ENCODE assay signal across 18 cellular contexts in the genomic region with DNA sequence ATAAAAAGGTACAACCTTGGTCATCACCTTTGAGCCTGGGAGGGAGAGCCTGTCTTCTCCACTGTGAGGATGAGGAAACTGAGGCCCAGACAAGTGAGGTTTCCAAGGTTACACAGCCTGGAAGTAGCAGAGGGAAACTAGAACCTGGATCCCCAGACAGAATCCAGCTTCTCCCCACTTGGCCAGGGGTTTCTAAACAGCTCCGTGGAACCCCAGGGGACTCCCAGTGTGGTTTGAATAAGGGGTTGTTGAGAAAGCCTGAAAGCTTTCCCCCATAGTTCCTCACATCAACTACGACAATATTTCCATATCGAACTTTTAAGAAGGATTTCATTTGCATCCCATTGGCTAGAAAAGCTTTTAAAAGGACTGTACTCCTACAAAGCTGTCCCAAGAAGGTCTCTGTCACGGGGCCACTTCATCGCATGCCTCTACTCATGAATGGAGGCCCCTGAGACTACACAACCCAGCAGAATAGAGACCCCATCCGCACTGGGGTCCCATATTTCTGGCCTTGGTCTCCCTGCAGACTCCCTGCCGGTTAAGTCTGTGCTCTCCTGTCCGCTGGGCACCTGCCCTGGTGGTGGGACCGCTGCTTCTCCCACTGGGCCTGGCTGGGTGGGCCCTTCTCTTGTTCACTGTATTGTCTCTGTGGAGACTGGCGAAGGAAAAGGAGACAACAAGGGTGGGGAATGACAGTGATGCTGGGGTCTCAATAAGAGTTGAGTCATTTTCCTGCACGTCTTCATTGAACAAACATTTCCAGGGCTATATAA.
DNase-seq lines count a peak whose midpoint lies in the region; ATAC-seq and TF ChIP-seq lines count a peak whose summit lies in the region.
"Had no signal": no experiment of that assay in that cellular context is flagged by ENCODE, and none has a peak within 500 bp of the region (broad histone marks: within the 10 kb centered on the region; RNA-seq: fewer than 3 reads in every experiment).

No MANE protein-coding gene starts in this region.

- H3K79me2 ChIP-seq in GM23338 (replicated peaks; ENCODE audit: insufficient read depth): no peaks in the 10 kb centered on the region
- H3K79me2 ChIP-seq: parathyroid adenoma had no signal

- ATAC-seq in lung (ENCODE audit: insufficient read depth, low FRiP score) (no peak), GM23338 (no peak)
- no peak for ATAC-seq in stimulated activated effector memory CD8-positive, alpha-beta T cell treated with anti-CD3 and anti-CD28 coated beads, Interleukin-12 subunit alpha, Interleukin-12 subunit beta, amount 100 ng/mL, for 72 hours
- no peak for ATAC-seq in activated T-cell treated with anti-CD3 and anti-CD28 coated beads, Interleukin-2, amount 50 U/mL, for 72 hours (replicated peaks in 1 of 2)
- ATAC-seq: natural killer cell, T-helper 17 cell had no signal

- H3K4me3 ChIP-seq in lung: no peak overlapping the region
- H3K4me3 ChIP-seq in GM23338: no peak overlapping the region
- H3K4me3 ChIP-seq: colonic mucosa, thoracic aorta had no signal

- DNase-seq in GM13977 (ENCODE audit: low spot score) (peak; percentile 29), lung (ENCODE audit: low spot score) (peak; percentile 22), GM23338 (ENCODE audit: low spot score) (no peak), iPS-NIHi7 (ENCODE audit: extremely low spot score) (no peak)
- DNase-seq in stimulated activated effector memory CD8-positive, alpha-beta T cell treated with anti-CD3 and anti-CD28 coated beads, Interleukin-12 subunit alpha, Interleukin-12 subunit beta, amount 100 ng/mL, for 72 hours (ENCODE audit: low spot score in 2 of 2): no peak
- DNase-seq in activated T-cell treated with anti-CD3 and anti-CD28 coated beads, Interleukin-2, amount 50 U/mL, for 72 hours: no peak
- DNase-seq: activated CD4-positive, alpha-beta T cell treated with anti-CD3 and anti-CD28 coated beads, Interleukin-2, amount 10 ng/mL, durations not matched to agents 24 days and 14 days; activated effector memory CD4-positive, alpha-beta T cell treated with Interleukin-2 at 50 U/mL for 16 hours; DMS79; natural killer cell; NCI-H1105 treated with DMSO at 0.1 percent for 48 hours; NCI-H524 treated with DMSO at 0.1 percent for 48 hours; T-helper 17 cell had no signal

- no peaks in the 10 kb centered on the region for H3F3A ChIP-seq in GM23338 (replicated peaks; ENCODE audit: low read depth)

- H3K9me3 ChIP-seq in lung (ENCODE audit: control insufficient read depth in 2 of 2, insufficient read depth in 1 of 2, low read length in 1 of 2): peaks cover 0 to 2% of the 10 kb centered on the region in 2 donors
- H3K9me3 ChIP-seq: colonic mucosa, thoracic aorta had no signal

- H3K27ac Mint-ChIP-seq in IgD-negative memory B cell (peak overlapping the region in 2 of 3 donors; percentile 65 to 69), GM23338 (no peak overlapping the region)
- peak overlapping the region; percentile 33 for H3K27ac Mint-ChIP-seq in stimulated activated effector memory CD8-positive, alpha-beta T cell treated with anti-CD3 and anti-CD28 coated beads, Interleukin-12 subunit alpha, Interleukin-12 subunit beta, amount 100 ng/mL, for 72 hours
- no peak overlapping the region for H3K27ac Mint-ChIP-seq in activated T-cell treated with anti-CD3 and anti-CD28 coated beads, Interleukin-2, amount 50 U/mL, for 72 hours
- H3K27ac Mint-ChIP-seq: activated CD4-positive, alpha-beta T cell treated with anti-CD3 and anti-CD28 coated beads, Interleukin-2, amount 10 ng/mL, durations not matched to agents 24 days and 14 days; natural killer cell; T-helper 17 cell had no signal

- no peak overlapping the region for H2AFZ ChIP-seq in GM23338
- H2AFZ ChIP-seq: parathyroid adenoma had no signal

- 95% methylated on average over 11 of the region's 11 CpGs for WGBS in lung, 2 donors

- no peak overlapping the region for H3K4me2 ChIP-seq in GM23338

- H3K36me3 ChIP-seq in lung (ENCODE audit: control insufficient read depth in 2 of 2, insufficient read depth in 2 of 2, low read length in 2 of 2) (no peaks in the 10 kb centered on the region), GM23338 (ENCODE audit: insufficient read depth) (no peaks in the 10 kb centered on the region)
- H3K36me3 ChIP-seq: colonic mucosa, thoracic aorta had no signal

- no peaks in the 10 kb centered on the region for H4K20me1 ChIP-seq in GM23338 (replicated peaks; ENCODE audit: insufficient read depth)

- H3K9me2 ChIP-seq in GM23338 (ENCODE audit: insufficient read depth): no peaks in the 10 kb centered on the region

- peaks cover 13 to 14% of the 10 kb centered on the region in 2 donors for H3K4me1 ChIP-seq in lung (ENCODE audit: control insufficient read depth in 2 of 2, insufficient read depth in 2 of 2, low read length in 2 of 2)
- H3K4me1 ChIP-seq in GM23338 (ENCODE audit: insufficient read depth): peaks cover 5% of the 10 kb centered on the region
- H3K4me1 ChIP-seq: colonic mucosa had no signal

- H3K27me3 ChIP-seq in lung (ENCODE audit: control insufficient read depth, insufficient read depth): no peaks in the 10 kb centered on the region
- no peaks in the 10 kb centered on the region for H3K27me3 ChIP-seq in GM23338 (ENCODE audit: insufficient read depth)
- H3K27me3 ChIP-seq: colonic mucosa had no signal

- H3K4me3 Mint-ChIP-seq in IgD-negative memory B cell (no peak overlapping the region), GM23338 (no peak overlapping the region)
- H3K4me3 Mint-ChIP-seq in stimulated activated effector memory CD8-positive, alpha-beta T cell treated with anti-CD3 and anti-CD28 coated beads, Interleukin-12 subunit alpha, Interleukin-12 subunit beta, amount 100 ng/mL, for 72 hours: no peak overlapping the region
- H3K4me3 Mint-ChIP-seq in activated T-cell treated with anti-CD3 and anti-CD28 coated beads, Interleukin-2, amount 50 U/mL, for 72 hours: no peak overlapping the region
- H3K4me3 Mint-ChIP-seq: activated CD4-positive, alpha-beta T cell treated with anti-CD3 and anti-CD28 coated beads, Interleukin-2, amount 10 ng/mL, durations not matched to agents 24 days and 14 days; natural killer cell; T-helper 17 cell had no signal

- H3K9me3 Mint-ChIP-seq in IgD-negative memory B cell: no peaks in the 10 kb centered on the region
- H3K9me3 Mint-ChIP-seq in stimulated activated effector memory CD8-positive, alpha-beta T cell treated with anti-CD3 and anti-CD28 coated beads, Interleukin-12 subunit alpha, Interleukin-12 subunit beta, amount 100 ng/mL, for 72 hours: no peaks in the 10 kb centered on the region
- H3K9me3 Mint-ChIP-seq in activated T-cell treated with anti-CD3 and anti-CD28 coated beads, Interleukin-2, amount 50 U/mL, for 72 hours: no peaks in the 10 kb centered on the region
- H3K9me3 Mint-ChIP-seq in GM23338: no peaks in the 10 kb centered on the region; the same call in 2 of the 3 replicates
- H3K9me3 Mint-ChIP-seq: activated CD4-positive, alpha-beta T cell treated with anti-CD3 and anti-CD28 coated beads, Interleukin-2, amount 10 ng/mL, durations not matched to agents 24 days and 14 days; brain; natural killer cell had no signal

- TF ChIP-seq CTCF in GM13977 (IDR thresholded peaks at IDR 0.05; ENCODE audit: extremely low read depth, insufficient read depth, missing control alignments): no peak
- no peak for TF ChIP-seq CTCF in lung (IDR thresholded peaks at IDR 0.05; ENCODE audit: control extremely low read depth, extremely low read depth)
- no peak for TF ChIP-seq CTCF in GM23338 (conservative IDR thresholded peaks at IDR 0.05; ENCODE audit: low read depth in 2 of 2)

- in situ Hi-C loops in GM13977 (cut with MboI; ENCODE audit: low pct_unique_long_range_greater_than_20kb, low sequenced_read_pairs, unreplicated experiment): no loop called here

- H3K27me3 Mint-ChIP-seq in IgD-negative memory B cell (peaks cover 7% of the 10 kb centered on the region), GM23338 (ENCODE audit: insufficient read depth, low read depth, poor library complexity) (peaks cover 16% of the 10 kb centered on the region)
- no peaks in the 10 kb centered on the region for H3K27me3 Mint-ChIP-seq in activated T-cell treated with anti-CD3 and anti-CD28 coated beads, Interleukin-2, amount 50 U/mL, for 72 hours (ENCODE audit: low read depth)

- no peak overlapping the region for H3K27ac ChIP-seq in lung (ENCODE audit: low read depth in 1 of 2, low read length in 1 of 2)
- H3K27ac ChIP-seq in GM23338 (ENCODE audit: low read depth): no peak overlapping the region
- H3K27ac ChIP-seq: colonic mucosa, parathyroid adenoma had no signal

- H3K4me1 Mint-ChIP-seq in IgD-negative memory B cell (peaks cover 0 to 6% (median 2%) of the 10 kb centered on the region in 3 donors), GM23338 (peaks cover 18% of the 10 kb centered on the region)
- H3K4me1 Mint-ChIP-seq in stimulated activated effector memory CD8-positive, alpha-beta T cell treated with anti-CD3 and anti-CD28 coated beads, Interleukin-12 subunit alpha, Interleukin-12 subunit beta, amount 100 ng/mL, for 72 hours: no peaks in the 10 kb centered on the region
- no peaks in the 10 kb centered on the region for H3K4me1 Mint-ChIP-seq in activated T-cell treated with anti-CD3 and anti-CD28 coated beads, Interleukin-2, amount 50 U/mL, for 72 hours (ENCODE audit: low read depth)
- H3K4me1 Mint-ChIP-seq: natural killer cell had no signal

- peaks cover 6% of the 10 kb centered on the region for H3K36me3 Mint-ChIP-seq in IgD-negative memory B cell
- H3K36me3 Mint-ChIP-seq in stimulated activated effector memory CD8-positive, alpha-beta T cell treated with anti-CD3 and anti-CD28 coated beads, Interleukin-12 subunit alpha, Interleukin-12 subunit beta, amount 100 ng/mL, for 72 hours: no peaks in the 10 kb centered on the region
- H3K36me3 Mint-ChIP-seq in activated T-cell treated with anti-CD3 and anti-CD28 coated beads, Interleukin-2, amount 50 U/mL, for 72 hours (ENCODE audit: insufficient read depth in 2 of 2): no peaks in the 10 kb centered on the region
- H3K36me3 Mint-ChIP-seq in GM23338 (ENCODE audit: low read depth): no peaks in the 10 kb centered on the region
- H3K36me3 Mint-ChIP-seq: brain, natural killer cell had no signal

Comparison
In these comparisons a context has a peak if more than half of its experiments do, and no peak if none do; other contexts are left out.
1. DNase-seq: peak in GM13977 (single experiment) and lung (single experiment); none in stimulated activated effector memory CD8-positive, alpha-beta T cell treated with anti-CD3 and anti-CD28 coated beads, Interleukin-12 subunit alpha, Interleukin-12 subunit beta, amount 100 ng/mL, for 72 hours (0 of 2), activated T-cell treated with anti-CD3 and anti-CD28 coated beads, Interleukin-2, amount 50 U/mL, for 72 hours (0 of 2), GM23338 (single experiment) and iPS-NIHi7 (single experiment).
2. H3K27ac Mint-ChIP-seq: peak in IgD-negative memory B cell (2 of 3) and stimulated activated effector memory CD8-positive, alpha-beta T cell treated with anti-CD3 and anti-CD28 coated beads, Interleukin-12 subunit alpha, Interleukin-12 subunit beta, amount 100 ng/mL, for 72 hours (single experiment); none in activated T-cell treated with anti-CD3 and anti-CD28 coated beads, Interleukin-2, amount 50 U/mL, for 72 hours (single experiment) and GM23338 (single experiment).